In genomic region chr17:32584792-32585191, GRCh38 we compare ENCODE assay signal across 21 cellular contexts.
DNase-seq lines count a peak whose midpoint lies in the region; TF ChIP-seq lines count a peak whose summit lies in the region.
"Had no signal": no experiment of that assay in that cellular context is flagged by ENCODE, and none has a peak within 500 bp of the region (broad histone marks: within the 10 kb centered on the region; RNA-seq: fewer than 3 reads in every experiment).

No MANE protein-coding gene starts in this region.

- no peaks in the 10 kb centered on the region for H3K27me3 ChIP-seq in adipocyte (replicated peaks; ENCODE audit: control insufficient read depth, insufficient read depth, low read length)
- H3K27me3 ChIP-seq: BLaER1, SJSA1 had no signal

- peaks cover 4% of the 10 kb centered on the region for H3K36me3 ChIP-seq in adipocyte (ENCODE audit: control insufficient read depth, insufficient read depth, low read length, severe bottlenecking)
- H3K36me3 ChIP-seq: BLaER1, SJSA1 had no signal

- H3K9ac ChIP-seq in adipocyte (ENCODE audit: low read length), result no peak overlapping the region
- H3K9ac ChIP-seq: BLaER1, KMS-11 had no signal

- no peak for TF ChIP-seq CTCF in fibroblast of villous mesenchyme (IDR thresholded peaks at IDR 0.05; ENCODE audit: insufficient read depth, low read depth, low read length)

- H3K4me3 ChIP-seq in adipocyte (ENCODE audit: low read length) (no peak overlapping the region), fibroblast of villous mesenchyme (ENCODE audit: low read depth, low read length) (no peak overlapping the region)
- H3K4me3 ChIP-seq: BLaER1, SJSA1 had no signal

- DNase-seq in AG08395 (ENCODE audit: low spot score) (peak; percentile 50), GM04504 (ENCODE audit: low read depth) (peak; percentile 13), adipocyte (ENCODE audit: low read depth) (peak; percentile 0), fibroblast of villous mesenchyme (ENCODE audit: low read depth) (peak; percentile 7), middle frontal gyrus (ENCODE audit: extremely low spot score, low spot score) (no peak), HuH-7 (ENCODE audit: low spot score) (no peak)
- no peak for DNase-seq in activated CD4-positive, alpha-beta T cell treated with anti-CD3 and anti-CD28 coated beads for 4 hours
- DNase-seq: CD4-positive, alpha-beta T cell; H7; NCI-H1048; NCI-H1417; NCI-H1694; NCI-H2029 treated with DMSO at 0.1 percent for 48 hours; NCI-H446 treated with DMSO at 0.1 percent for 48 hours; NCI-H526; NCI-H82; NK-92 treated with Interleukin-12 subunit alpha and Interleukin-12 subunit beta, amount 100 ng/mL, for 24 hours; PC-3 had no signal

- no peaks in the 10 kb centered on the region for H3K4me1 ChIP-seq in adipocyte (ENCODE audit: control insufficient read depth, insufficient read depth, low read length)
- H3K4me1 ChIP-seq: SJSA1 had no signal

- peaks cover 15% of the 10 kb centered on the region for H3K9me3 ChIP-seq in adipocyte (ENCODE audit: control insufficient read depth, low read length)
- H3K9me3 ChIP-seq: SJSA1 had no signal

Comparison
In these comparisons a context has a peak if more than half of its experiments do, and no peak if none do; other contexts are left out.
1. DNase-seq: peak in AG08395 (single experiment), GM04504 (single experiment), adipocyte (single experiment) and fibroblast of villous mesenchyme (single experiment); none in middle frontal gyrus (single experiment), HuH-7 (single experiment) and activated CD4-positive, alpha-beta T cell treated with anti-CD3 and anti-CD28 coated beads for 4 hours (0 of 2).